In genomic region chr3:9909221-9910013, GRCh38 we compare ENCODE assay signal across 22 cellular contexts. TPM values are rescaled to one million over a fixed set of nuclear protein-coding genes. Genes with fewer than 3 reads are reported as not detected.
A peak's percentile ranks its signal among the peaks of the same experiment; 100 is the strongest.
DNase-seq lines count a peak whose midpoint lies in the region; ATAC-seq, FAIRE-seq and TF ChIP-seq lines count a peak whose summit lies in the region.
"Had no signal": no experiment of that assay in that cellular context is flagged by ENCODE, and none has a peak within 500 bp of the region (broad histone marks: within the 10 kb centered on the region; RNA-seq: fewer than 3 reads in every experiment).

No MANE protein-coding gene starts in this region.

- peaks cover 26% of the 10 kb centered on the region for H3K4me1 Mint-ChIP-seq in activated CD4-positive, alpha-beta memory T cell treated with anti-CD3 and anti-CD28 coated beads for 36 hours (ENCODE audit: low read depth)
- peaks cover 14% of the 10 kb centered on the region for H3K4me1 Mint-ChIP-seq in activated CD4-positive, alpha-beta memory T cell treated with anti-CD3 and anti-CD28 coated beads, Interleukin-2, amount 10 ng/mL, durations not matched to agents 7 days and 5 days
- peaks cover 6% of the 10 kb centered on the region for H3K4me1 Mint-ChIP-seq in central memory CD8-positive, alpha-beta T cell

- H4K5ac ChIP-seq in mesendoderm (ENCODE audit: low read length), result no peak overlapping the region

- peaks cover 2% of the 10 kb centered on the region for H3K27me3 Mint-ChIP-seq in activated CD4-positive, alpha-beta memory T cell treated with anti-CD3 and anti-CD28 coated beads for 36 hours
- peaks cover 10% of the 10 kb centered on the region for H3K27me3 Mint-ChIP-seq in activated CD4-positive, alpha-beta memory T cell treated with anti-CD3 and anti-CD28 coated beads, Interleukin-2, amount 10 ng/mL, durations not matched to agents 7 days and 5 days
- peaks cover 9% of the 10 kb centered on the region for H3K27me3 Mint-ChIP-seq in central memory CD8-positive, alpha-beta T cell

- peak overlapping the region; percentile 64 for H3K27ac Mint-ChIP-seq in activated CD4-positive, alpha-beta memory T cell treated with anti-CD3 and anti-CD28 coated beads for 36 hours
- H3K27ac Mint-ChIP-seq in activated CD4-positive, alpha-beta memory T cell treated with anti-CD3 and anti-CD28 coated beads, Interleukin-2, amount 10 ng/mL, durations not matched to agents 7 days and 5 days, result no peak overlapping the region
- peak overlapping the region; percentile 53 for H3K27ac Mint-ChIP-seq in central memory CD8-positive, alpha-beta T cell (ENCODE audit: low read depth)
- H3K27ac Mint-ChIP-seq: dendritic cell treated with granulocyte-macrophage colony-stimulating factor and Interleukin-4, amounts not matched to agents 40 ng/mL and 50 ng/mL, for 4 days had no signal

- H3K36me3 Mint-ChIP-seq in activated CD4-positive, alpha-beta memory T cell treated with anti-CD3 and anti-CD28 coated beads for 36 hours, result peaks cover 3% of the 10 kb centered on the region
- H3K36me3 Mint-ChIP-seq in activated CD4-positive, alpha-beta memory T cell treated with anti-CD3 and anti-CD28 coated beads, Interleukin-2, amount 10 ng/mL, durations not matched to agents 7 days and 5 days (ENCODE audit: low read depth), result peaks cover 4% of the 10 kb centered on the region
- peaks cover 2% of the 10 kb centered on the region for H3K36me3 Mint-ChIP-seq in central memory CD8-positive, alpha-beta T cell (ENCODE audit: insufficient read depth)
- H3K36me3 Mint-ChIP-seq: immature natural killer cell had no signal

- intact Hi-C loops in activated CD4-positive, alpha-beta memory T cell treated with anti-CD3 and anti-CD28 coated beads for 36 hours (cut with micrococcal nuclease), result loop anchor here (2.0 kb wide), 1 partner anchor 19 kb away; the partner anchor contains the start of gene JAGN1
- intact Hi-C loops in pancreas (cut with DNase I), result no loop called here

- H3K4me3 Mint-ChIP-seq in activated CD4-positive, alpha-beta memory T cell treated with anti-CD3 and anti-CD28 coated beads for 36 hours, result no peak overlapping the region
- H3K4me3 Mint-ChIP-seq in activated CD4-positive, alpha-beta memory T cell treated with anti-CD3 and anti-CD28 coated beads, Interleukin-2, amount 10 ng/mL, durations not matched to agents 7 days and 5 days, result no peak overlapping the region
- H3K4me3 Mint-ChIP-seq in central memory CD8-positive, alpha-beta T cell, result no peak overlapping the region
- H3K4me3 Mint-ChIP-seq: dendritic cell treated with granulocyte-macrophage colony-stimulating factor and Interleukin-4, amounts not matched to agents 40 ng/mL and 50 ng/mL, for 4 days; immature natural killer cell had no signal

- no peak overlapping the region for H2BK120ac ChIP-seq in mesendoderm (ENCODE audit: low read depth, low read length)

- no peak overlapping the region for H3K27ac ChIP-seq in pancreas
- no peak overlapping the region for H3K27ac ChIP-seq in mesendoderm (ENCODE audit: low read depth, low read length)
- H3K27ac ChIP-seq: epithelial cell of prostate, SJCRH30 had no signal

- no peak overlapping the region for H3K18ac ChIP-seq in mesendoderm (ENCODE audit: low read length)

- no peak overlapping the region for H3K23ac ChIP-seq in mesendoderm (ENCODE audit: low read length)

- H4K8ac ChIP-seq in mesendoderm (ENCODE audit: low read depth, low read length), result no peak overlapping the region

- WGBS in pancreas, 2 donors, result 68 to 71% methylated on average over 7 of the region's 7 CpGs
- WGBS in mesendoderm (ENCODE audit: extremely low coverage, insufficient coverage, low lambda C conversion rate), result no CpG with 5 or more reads among the region's 7 CpGs

- no peak overlapping the region for H3K4me2 ChIP-seq in mesendoderm (ENCODE audit: low read length)

- ATAC-seq in GM19463 (IDR thresholded peaks at IDR 0.05; ENCODE audit: unreplicated experiment), result peak; percentile 66
- ATAC-seq in central memory CD8-positive, alpha-beta T cell (replicated peaks; ENCODE audit: extremely low read depth, poor library complexity, severe bottlenecking), result no peak
- peak in 3 of 4 donors; percentile 38 to 65 (median 46) for ATAC-seq in pancreas

- H3K36me3 ChIP-seq in pancreas (peaks cover 0 to 7% (median 0%) of the 10 kb centered on the region in 3 donors), mesendoderm (ENCODE audit: control insufficient read depth, insufficient read depth, low read length) (no peaks in the 10 kb centered on the region)
- H3K36me3 ChIP-seq: SJCRH30 had no signal

- H2AK5ac ChIP-seq in mesendoderm (ENCODE audit: low read length), result no peak overlapping the region

- H3K9me3 Mint-ChIP-seq in activated CD4-positive, alpha-beta memory T cell treated with anti-CD3 and anti-CD28 coated beads for 36 hours, result peaks cover 3% of the 10 kb centered on the region
- peaks cover 3% of the 10 kb centered on the region for H3K9me3 Mint-ChIP-seq in activated CD4-positive, alpha-beta memory T cell treated with anti-CD3 and anti-CD28 coated beads, Interleukin-2, amount 10 ng/mL, durations not matched to agents 7 days and 5 days
- H3K9me3 Mint-ChIP-seq in central memory CD8-positive, alpha-beta T cell, result no peaks in the 10 kb centered on the region
- H3K9me3 Mint-ChIP-seq: dendritic cell treated with granulocyte-macrophage colony-stimulating factor and Interleukin-4, amounts not matched to agents 40 ng/mL and 50 ng/mL, for 4 days; immature natural killer cell had no signal

- DNase-seq in activated CD4-positive, alpha-beta memory T cell treated with anti-CD3 and anti-CD28 coated beads for 36 hours, result peak; percentile 53
- DNase-seq in activated CD4-positive, alpha-beta memory T cell treated with anti-CD3 and anti-CD28 coated beads, Interleukin-2, amount 10 ng/mL, durations not matched to agents 7 days and 5 days, result no peak
- DNase-seq in central memory CD8-positive, alpha-beta T cell (ENCODE audit: low spot score in 2 of 2), result no peak
- DNase-seq in pancreas (no peak), NOMO-1 (lab: John Stamatoyannopoulos, UW; ENCODE audit: unreplicated experiment in 2 of 2) (no peak), mesendoderm (no peak), NCI-H1436 (lab: John Stamatoyannopoulos, UW) (no peak)
- DNase-seq: activated CD4-positive, alpha-beta T cell treated with anti-CD3 and anti-CD28 coated beads, Interleukin-2, amount 50 U/mL, for 1 hour; DMS79 treated with DMSO at 0.1 percent for 48 hours; immature natural killer cell; midbrain; NCI-H2081 treated with DMSO at 0.1 percent for 48 hours; NCI-H524 treated with DMSO at 0.1 percent for 48 hours; SJCRH30 had no signal

- no peaks in the 10 kb centered on the region for H3K9me3 ChIP-seq in pancreas
- H3K9me3 ChIP-seq: SJCRH30 had no signal

- H3K4me3 ChIP-seq in pancreas (no peak overlapping the region), mesendoderm (ENCODE audit: low read length) (no peak overlapping the region)
- H3K4me3 ChIP-seq: SJCRH30 had no signal

- no peaks in the 10 kb centered on the region for H3K79me1 ChIP-seq in mesendoderm (ENCODE audit: low read length)

- no peak for FAIRE-seq in pancreas (lab: Jason Lieb, UNC)
- FAIRE-seq: HTR-8/SVneo had no signal

- H3K4ac ChIP-seq in mesendoderm (ENCODE audit: low read depth, low read length), result no peak overlapping the region

- no peak for TF ChIP-seq CTCF in pancreas (IDR thresholded peaks at IDR 0.05)

- H3K4me1 ChIP-seq in pancreas (peaks cover 0 to 6% (median 2%) of the 10 kb centered on the region in 3 donors), mesendoderm (ENCODE audit: control insufficient read depth, low read depth, low read length) (no peaks in the 10 kb centered on the region)
- H3K4me1 ChIP-seq: SJCRH30 had no signal

- H3K79me2 ChIP-seq in mesendoderm (ENCODE audit: control insufficient read depth, insufficient read depth, low read length), result no peaks in the 10 kb centered on the region

- H2BK5ac ChIP-seq in mesendoderm (ENCODE audit: low read length), result no peak overlapping the region

- H3K56ac ChIP-seq in mesendoderm (ENCODE audit: low read length), result no peak overlapping the region

- H2BK15ac ChIP-seq in mesendoderm (replicated peaks; ENCODE audit: low read depth), result no peak overlapping the region

- H3K9ac ChIP-seq in mesendoderm (ENCODE audit: low read length), result no peak overlapping the region

- POLR2A ChIA-PET in activated CD4-positive, alpha-beta memory T cell treated with anti-CD3 and anti-CD28 coated beads for 36 hours (lab: Charles Lee), result no interaction called here
- POLR2A ChIA-PET in activated CD4-positive, alpha-beta memory T cell treated with anti-CD3 and anti-CD28 coated beads, Interleukin-2, amount 10 ng/mL, durations not matched to agents 7 days and 5 days (lab: Charles Lee), result interaction anchor here (1.1 kb wide), 1 partner anchor 16 kb away, joined by 3 read pairs; no protein-coding TSS in a partner anchor

- CTCF ChIA-PET in activated CD4-positive, alpha-beta memory T cell treated with anti-CD3 and anti-CD28 coated beads for 36 hours (lab: Charles Lee), result interaction anchor here (0.9 to 1.3 kb wide), 2 partner anchors 22 to 23 kb away, joined by 3 to 4 read pairs; no protein-coding TSS in a partner anchor
- CTCF ChIA-PET in activated CD4-positive, alpha-beta memory T cell treated with anti-CD3 and anti-CD28 coated beads, Interleukin-2, amount 10 ng/mL, durations not matched to agents 7 days and 5 days (lab: Charles Lee), result interaction anchor here (7.5 kb wide), 1 partner anchor 23 kb away, joined by 51 read pairs; the partner anchor contains the start of gene CRELD1

- no peaks in the 10 kb centered on the region for H3K27me3 ChIP-seq in pancreas
- H3K27me3 ChIP-seq in mesendoderm (ENCODE audit: insufficient read depth, low read length, poor library complexity), result no peaks in the 10 kb centered on the region
- H3K27me3 ChIP-seq: SJCRH30 had no signal

RNA-seq across cellular contexts. Expression of gene IL17RE, which starts 6.8 kb away (rescaled TPM):
- total RNA-seq in activated CD4-positive, alpha-beta memory T cell treated with anti-CD3 and anti-CD28 coated beads for 36 hours, result 1 to 10 TPM; 1.8 to 1.9 TPM
- total RNA-seq in activated CD4-positive, alpha-beta memory T cell treated with anti-CD3 and anti-CD28 coated beads, Interleukin-2, amount 10 ng/mL, durations not matched to agents 7 days and 5 days, result 1 to 10 TPM; 1.7 to 3.0 TPM
- 10 to 100 TPM in 3 of 6 donors, 1 to 10 TPM in 3; 6.4 to 14.1 (median 9.4) TPM for total RNA-seq in pancreas
- 10 to 100 TPM in 1 of 2 donors, 1 to 10 TPM in 1; 8.0 to 15.6 TPM for polyA plus RNA-seq in pancreas
- 6.0 TPM for polyA plus RNA-seq in mesendoderm (2013, experiment 1 of 2)
- 7.5 TPM for polyA plus RNA-seq in mesendoderm (2013, experiment 2 of 2)

RNA-seq across cellular contexts. Expression of gene IL17RC, which starts 7.5 kb away (rescaled TPM):
- total RNA-seq in activated CD4-positive, alpha-beta memory T cell treated with anti-CD3 and anti-CD28 coated beads for 36 hours, result under 1 TPM; 0.40 to 0.46 TPM
- total RNA-seq in activated CD4-positive, alpha-beta memory T cell treated with anti-CD3 and anti-CD28 coated beads, Interleukin-2, amount 10 ng/mL, durations not matched to agents 7 days and 5 days, result under 1 TPM; 0.23 to 0.45 TPM
- total RNA-seq in pancreas, result 10 to 100 TPM; 11.9 to 19.8 (median 13.2) TPM
- 10 to 100 TPM; 51.6 to 55.7 TPM for polyA plus RNA-seq in pancreas
- polyA plus RNA-seq in mesendoderm (2013, experiment 1 of 2), result 4.5 TPM
- 4.7 TPM for polyA plus RNA-seq in mesendoderm (2013, experiment 2 of 2)

RNA-seq across cellular contexts. Expression of gene JAGN1, which starts 19.0 kb away (rescaled TPM):
- total RNA-seq in activated CD4-positive, alpha-beta memory T cell treated with anti-CD3 and anti-CD28 coated beads for 36 hours, result 10 to 100 TPM; 25.0 to 27.8 TPM
- total RNA-seq in activated CD4-positive, alpha-beta memory T cell treated with anti-CD3 and anti-CD28 coated beads, Interleukin-2, amount 10 ng/mL, durations not matched to agents 7 days and 5 days, result 10 to 100 TPM; 25.4 to 28.6 TPM
- total RNA-seq in pancreas, result 10 to 100 TPM; 16.3 to 24.5 (median 19.6) TPM
- 10 to 100 TPM; 25.9 to 27.1 TPM for polyA plus RNA-seq in pancreas
- polyA plus RNA-seq in mesendoderm (2013, experiment 1 of 2), result 22.3 TPM
- polyA plus RNA-seq in mesendoderm (2013, experiment 2 of 2), result 21.3 TPM

RNA-seq across cellular contexts. Expression of gene CRELD1, which starts 24.2 kb away (rescaled TPM):
- total RNA-seq in activated CD4-positive, alpha-beta memory T cell treated with anti-CD3 and anti-CD28 coated beads for 36 hours, result 10 to 100 TPM; 14.1 to 16.1 TPM
- 10 to 100 TPM; 15.9 to 17.1 TPM for total RNA-seq in activated CD4-positive, alpha-beta memory T cell treated with anti-CD3 and anti-CD28 coated beads, Interleukin-2, amount 10 ng/mL, durations not matched to agents 7 days and 5 days
- 10 to 100 TPM; 11.3 to 36.6 (median 13.2) TPM for total RNA-seq in pancreas
- 10 to 100 TPM; 34.3 to 45.9 TPM for polyA plus RNA-seq in pancreas
- polyA plus RNA-seq in mesendoderm (2013, experiment 1 of 2), result 2.8 TPM
- 3.3 TPM for polyA plus RNA-seq in mesendoderm (2013, experiment 2 of 2)

RNA-seq across cellular contexts. Expression of gene CIDEC, which starts 29.4 kb away (rescaled TPM):
- total RNA-seq in activated CD4-positive, alpha-beta memory T cell treated with anti-CD3 and anti-CD28 coated beads for 36 hours, result not detected
- total RNA-seq in activated CD4-positive, alpha-beta memory T cell treated with anti-CD3 and anti-CD28 coated beads, Interleukin-2, amount 10 ng/mL, durations not matched to agents 7 days and 5 days, result not detected
- total RNA-seq in pancreas, result 10 to 100 TPM in 1 of 6 donors, 1 to 10 TPM in 1, under 1 TPM in 3, not detected in 1; 0.16 to 11.5 (median 0.87) TPM
- 10 to 100 TPM in 1 of 2 donors, 1 to 10 TPM in 1; 1.1 to 10.9 TPM for polyA plus RNA-seq in pancreas
- polyA plus RNA-seq in mesendoderm (2013, experiment 1 of 2), result not detected
- polyA plus RNA-seq in mesendoderm (2013, experiment 2 of 2), result not detected
- total RNA-seq: glomerular endothelial cell; MCF 10A; OCI-LY7; SJCRH30; T-helper 2 cell treated with Interferon-gamma antibody and Interleukin-4, amounts not matched to agents 100 ng/mL and 5 ng/mL, for 36 hours had no signal
- polyA plus RNA-seq: immature natural killer cell had no signal

Comparison
In these comparisons a context has a peak if more than half of its experiments do, and no peak if none do; other contexts are left out.
1. RNA of gene IL17RC, which starts 7.5 kb away (total RNA-seq): 11.9 to 19.8 TPM in pancreas; 0.40 to 0.46 TPM in activated CD4-positive, alpha-beta memory T cell treated with anti-CD3 and anti-CD28 coated beads for 36 hours and 0.23 to 0.45 TPM in activated CD4-positive, alpha-beta memory T cell treated with anti-CD3 and anti-CD28 coated beads, Interleukin-2, amount 10 ng/mL, durations not matched to agents 7 days and 5 days; every median in the first group is over 4 times any median in the second.